Comparison of ENCODE assay signal across 30 cellular contexts in genomic region chr7:17292858-17293257, GRCh38.
"Had no signal": no experiment of that assay in that cellular context is flagged by ENCODE, and none has a peak within 500 bp of the region (broad histone marks: within the 10 kb centered on the region; RNA-seq: fewer than 3 reads in every experiment).

No MANE protein-coding gene starts in this region.

- H3K4me3 Mint-ChIP-seq: activated CD4-positive, alpha-beta memory T cell treated with anti-CD3 and anti-CD28 coated beads, Interleukin-2, amount 10 ng/mL, durations not matched to agents 7 days and 5 days; activated CD4-positive, alpha-beta T cell treated with anti-CD3 and anti-CD28 coated beads, Interleukin-2, amount 10 ng/mL, durations not matched to agents 7 days and 5 days; activated naive CD4-positive, alpha-beta T cell treated with anti-CD3 and anti-CD28 coated beads, Interleukin-2, amount 10 ng/mL, durations not matched to agents 7 days and 5 days; activated naive CD8-positive, alpha-beta T cell treated with anti-CD3 and anti-CD28 coated beads, Interleukin-2, amount 10 ng/mL, durations not matched to agents 7 days and 5 days; activated T-cell treated with anti-CD3 and anti-CD28 coated beads, Interleukin-2, amount 50 U/mL, for 24 hours; activated T-cell treated with anti-CD3 and anti-CD28 coated beads, Interleukin-2, amount 50 U/mL, for 72 hours; brain; dendritic cell treated with granulocyte-macrophage colony-stimulating factor and Interleukin-4, amounts not matched to agents 40 ng/mL and 50 ng/mL, for 4 days; endodermal cell had no signal

- H3K9me3 Mint-ChIP-seq: activated naive CD4-positive, alpha-beta T cell treated with anti-CD3 and anti-CD28 coated beads, Interleukin-2, amount 10 ng/mL, durations not matched to agents 7 days and 5 days; brain had no signal

- H3K4me3 ChIP-seq: ascending aorta, breast epithelium, cardiac muscle cell, coronary artery, dorsolateral prefrontal cortex, gastrocnemius medialis had no signal

- DNase-seq: activated CD4-positive, alpha-beta memory T cell treated with anti-CD3 and anti-CD28 coated beads, Interleukin-2, amount 10 ng/mL, durations not matched to agents 7 days and 5 days; activated CD4-positive, alpha-beta T cell treated with anti-CD3 and anti-CD28 coated beads for 1 hour; activated CD4-positive, alpha-beta T cell treated with anti-CD3 and anti-CD28 coated beads for 4 hours; activated CD4-positive, alpha-beta T cell treated with anti-CD3 and anti-CD28 coated beads, Interleukin-2, amount 10 ng/mL, durations not matched to agents 7 days and 5 days; activated CD4-positive, alpha-beta T cell treated with anti-CD3 and anti-CD28 coated beads, Interleukin-2, amount 50 U/mL, for 4 hours; activated CD4-positive, CD25-positive, alpha-beta regulatory T cell; activated CD8-positive, alpha-beta memory T cell treated with anti-CD3 and anti-CD28 coated beads, Interleukin-2, amount 50 U/mL, for 48 hours; activated gamma-delta T cell; activated naive CD4-positive, alpha-beta T cell; activated naive CD4-positive, alpha-beta T cell treated with anti-CD3 and anti-CD28 coated beads, Interleukin-2, amount 10 ng/mL, durations not matched to agents 7 days and 5 days; activated naive CD8-positive, alpha-beta T cell treated with anti-CD3 and anti-CD28 coated beads, Interleukin-2, amount 10 ng/mL, durations not matched to agents 7 days and 5 days; activated T-cell treated with anti-CD3 and anti-CD28 coated beads for 4 hours; activated T-cell treated with anti-CD3 and anti-CD28 coated beads, Interleukin-2, amount 50 U/mL, for 24 hours; activated T-cell treated with anti-CD3 and anti-CD28 coated beads, Interleukin-2, amount 50 U/mL, for 72 hours; central memory CD4-positive, alpha-beta T cell; cerebellar nuclear complex; dorsolateral prefrontal cortex; effector memory CD4-positive, alpha-beta T cell; endodermal cell; foreskin keratinocyte; gastrocnemius medialis; T-helper 2 cell had no signal

- H3K27ac Mint-ChIP-seq: activated CD4-positive, alpha-beta memory T cell treated with anti-CD3 and anti-CD28 coated beads, Interleukin-2, amount 10 ng/mL, durations not matched to agents 7 days and 5 days; activated CD4-positive, alpha-beta T cell treated with anti-CD3 and anti-CD28 coated beads, Interleukin-2, amount 10 ng/mL, durations not matched to agents 7 days and 5 days; activated naive CD4-positive, alpha-beta T cell treated with anti-CD3 and anti-CD28 coated beads, Interleukin-2, amount 10 ng/mL, durations not matched to agents 7 days and 5 days; activated naive CD4-positive, alpha-beta T cell treated with anti-CD3 and anti-CD28 coated beads, Interleukin-2, amount 50 U/mL, for 72 hours; activated naive CD8-positive, alpha-beta T cell treated with anti-CD3 and anti-CD28 coated beads, Interleukin-2, amount 10 ng/mL, durations not matched to agents 7 days and 5 days; activated T-cell treated with anti-CD3 and anti-CD28 coated beads, Interleukin-2, amount 50 U/mL, for 24 hours; activated T-cell treated with anti-CD3 and anti-CD28 coated beads, Interleukin-2, amount 50 U/mL, for 72 hours; brain; dendritic cell treated with granulocyte-macrophage colony-stimulating factor and Interleukin-4, amounts not matched to agents 40 ng/mL and 50 ng/mL, for 4 days; endodermal cell had no signal

- H3K27ac ChIP-seq: ascending aorta, breast epithelium, cardiac muscle cell, coronary artery, dorsolateral prefrontal cortex, foreskin keratinocyte, gastrocnemius medialis had no signal

- ATAC-seq: activated naive CD4-positive, alpha-beta T cell treated with anti-CD3 and anti-CD28 coated beads, Interleukin-2, amount 50 U/mL, for 72 hours; activated T-cell treated with anti-CD3 and anti-CD28 coated beads, Interleukin-2, amount 50 U/mL, for 72 hours; esophagus mucosa; foreskin keratinocyte; gastrocnemius medialis had no signal

- H3K9me3 ChIP-seq: ascending aorta, breast epithelium, gastrocnemius medialis had no signal

- H3K27me3 ChIP-seq: ascending aorta, breast epithelium, dorsolateral prefrontal cortex, foreskin keratinocyte, gastrocnemius medialis had no signal

- H3K36me3 Mint-ChIP-seq: brain had no signal

- H3K4me1 ChIP-seq: breast epithelium, foreskin keratinocyte had no signal

- H3K27me3 Mint-ChIP-seq: activated CD4-positive, alpha-beta memory T cell treated with anti-CD3 and anti-CD28 coated beads, Interleukin-2, amount 10 ng/mL, durations not matched to agents 7 days and 5 days; activated naive CD4-positive, alpha-beta T cell treated with anti-CD3 and anti-CD28 coated beads, Interleukin-2, amount 10 ng/mL, durations not matched to agents 7 days and 5 days; activated naive CD8-positive, alpha-beta T cell treated with anti-CD3 and anti-CD28 coated beads, Interleukin-2, amount 10 ng/mL, durations not matched to agents 7 days and 5 days; activated T-cell treated with anti-CD3 and anti-CD28 coated beads, Interleukin-2, amount 50 U/mL, for 24 hours; dendritic cell treated with granulocyte-macrophage colony-stimulating factor and Interleukin-4, amounts not matched to agents 40 ng/mL and 50 ng/mL, for 4 days had no signal

- H3K36me3 ChIP-seq: ascending aorta, cardiac muscle cell, gastrocnemius medialis had no signal
